Comparison of ENCODE assay signal across 10 cellular contexts in genomic region chr5:10695759-10696543, GRCh38.
DNase-seq lines count a peak whose midpoint lies in the region; ATAC-seq and TF ChIP-seq lines count a peak whose summit lies in the region.
"Had no signal": no experiment of that assay in that cellular context is flagged by ENCODE, and none has a peak within 500 bp of the region (broad histone marks: within the 10 kb centered on the region; RNA-seq: fewer than 3 reads in every experiment).

No MANE protein-coding gene starts in this region.

- no peak for ATAC-seq in activated CD8-positive, alpha-beta T cell treated with anti-CD3 and anti-CD28 coated beads, Interleukin-2, amount 10 ng/mL, durations not matched to agents 7 days and 5 days
- peak; percentile 89 to 90 for ATAC-seq in natural killer cell treated with Interleukin-12 subunit alpha and Interleukin-12 subunit beta and Interleukin-15 and Interleukin-18, amount 100 ng/mL, for 72 hours
- no peak for ATAC-seq in HG03520 (IDR thresholded peaks at IDR 0.05; ENCODE audit: unreplicated experiment)
- ATAC-seq in HG03025 (IDR thresholded peaks at IDR 0.05; ENCODE audit: low FRiP score, unreplicated experiment): no peak

- POLR2A ChIA-PET in activated CD8-positive, alpha-beta T cell treated with anti-CD3 and anti-CD28 coated beads, Interleukin-2, amount 10 ng/mL, durations not matched to agents 7 days and 5 days (lab: Charles Lee): no interaction called here

- no TSS peak for BruUV-seq in Calu3 (replicated peaks; lab: Mats Ljungman, UMichigan)

- H3K36me3 Mint-ChIP-seq in Calu3 (ENCODE audit: insufficient read depth, unreplicated experiment) (no peaks in the 10 kb centered on the region), HFFc6 (ENCODE audit: low read depth) (peaks cover 13% of the 10 kb centered on the region), CD14-positive monocyte (peaks cover 38 to 42% of the 10 kb centered on the region in 2 donors)
- peaks cover 4% of the 10 kb centered on the region for H3K36me3 Mint-ChIP-seq in activated CD8-positive, alpha-beta T cell treated with anti-CD3 and anti-CD28 coated beads, Interleukin-2, amount 10 ng/mL, durations not matched to agents 7 days and 5 days (ENCODE audit: low read depth)
- no peaks in the 10 kb centered on the region for H3K36me3 Mint-ChIP-seq in natural killer cell treated with Interleukin-12 subunit alpha and Interleukin-12 subunit beta and Interleukin-15 and Interleukin-18, amount 100 ng/mL, for 72 hours

- H3K4me3 Mint-ChIP-seq in Calu3 (ENCODE audit: low read depth, unreplicated experiment) (no peak overlapping the region), HFFc6 (no peak overlapping the region), CD14-positive monocyte (no peak overlapping the region)
- H3K4me3 Mint-ChIP-seq in activated CD8-positive, alpha-beta T cell treated with anti-CD3 and anti-CD28 coated beads, Interleukin-2, amount 10 ng/mL, durations not matched to agents 7 days and 5 days: no peak overlapping the region
- H3K4me3 Mint-ChIP-seq in natural killer cell treated with Interleukin-12 subunit alpha and Interleukin-12 subunit beta and Interleukin-15 and Interleukin-18, amount 100 ng/mL, for 72 hours: peak overlapping the region; percentile 59
- H3K4me3 Mint-ChIP-seq: CD4-positive, CD25-positive, alpha-beta regulatory T cell; nephron; T-helper 2 cell treated with Interferon-gamma antibody and Interleukin-4, amounts not matched to agents 5 μg/mL and 100 μg/mL, for 36 hours had no signal

- H3K27ac Mint-ChIP-seq in Calu3 (ENCODE audit: unreplicated experiment) (peak overlapping the region; percentile 45), HFFc6 (peak overlapping the region; percentile 84), CD14-positive monocyte (peak overlapping the region in 3 of 7 donors; percentile 27 to 68 (median 32))
- peak overlapping the region; percentile 14 for H3K27ac Mint-ChIP-seq in activated CD8-positive, alpha-beta T cell treated with anti-CD3 and anti-CD28 coated beads, Interleukin-2, amount 10 ng/mL, durations not matched to agents 7 days and 5 days
- H3K27ac Mint-ChIP-seq in natural killer cell treated with Interleukin-12 subunit alpha and Interleukin-12 subunit beta and Interleukin-15 and Interleukin-18, amount 100 ng/mL, for 72 hours: peak overlapping the region; percentile 46 to 69
- H3K27ac Mint-ChIP-seq: T-helper 2 cell treated with Interferon-gamma antibody and Interleukin-4, amounts not matched to agents 5 μg/mL and 100 μg/mL, for 36 hours had no signal

- H3K27me3 Mint-ChIP-seq in Calu3 (ENCODE audit: unreplicated experiment) (no peaks in the 10 kb centered on the region), HFFc6 (ENCODE audit: insufficient read depth) (peaks cover 3% of the 10 kb centered on the region), CD14-positive monocyte (ENCODE audit: low read depth in 3 of 3) (peaks cover 0 to 3% (median 0%) of the 10 kb centered on the region in 3 donors)
- no peaks in the 10 kb centered on the region for H3K27me3 Mint-ChIP-seq in activated CD8-positive, alpha-beta T cell treated with anti-CD3 and anti-CD28 coated beads, Interleukin-2, amount 10 ng/mL, durations not matched to agents 7 days and 5 days (ENCODE audit: low read depth)
- H3K27me3 Mint-ChIP-seq in natural killer cell treated with Interleukin-12 subunit alpha and Interleukin-12 subunit beta and Interleukin-15 and Interleukin-18, amount 100 ng/mL, for 72 hours: no peaks in the 10 kb centered on the region
- H3K27me3 Mint-ChIP-seq: CD4-positive, CD25-positive, alpha-beta regulatory T cell had no signal

- H3K9me3 Mint-ChIP-seq in Calu3 (ENCODE audit: low read depth, unreplicated experiment) (no peaks in the 10 kb centered on the region), HFFc6 (no peaks in the 10 kb centered on the region), CD14-positive monocyte (no peaks in the 10 kb centered on the region)
- H3K9me3 Mint-ChIP-seq in activated CD8-positive, alpha-beta T cell treated with anti-CD3 and anti-CD28 coated beads, Interleukin-2, amount 10 ng/mL, durations not matched to agents 7 days and 5 days (ENCODE audit: insufficient read depth): no peaks in the 10 kb centered on the region
- H3K9me3 Mint-ChIP-seq in natural killer cell treated with Interleukin-12 subunit alpha and Interleukin-12 subunit beta and Interleukin-15 and Interleukin-18, amount 100 ng/mL, for 72 hours: no peaks in the 10 kb centered on the region
- H3K9me3 Mint-ChIP-seq: CD4-positive, CD25-positive, alpha-beta regulatory T cell; nephron; T-helper 2 cell treated with Interferon-gamma antibody and Interleukin-4, amounts not matched to agents 5 μg/mL and 100 μg/mL, for 36 hours had no signal

- no peak for TF ChIP-seq CTCF in Calu3 (IDR thresholded peaks at IDR 0.05; ENCODE audit: unreplicated experiment)
- no peak for TF ChIP-seq CTCF in HFFc6 (IDR thresholded peaks at IDR 0.05)
- no peak for TF ChIP-seq CTCF in CD14-positive monocyte (IDR thresholded peaks at IDR 0.05)

- intact Hi-C loops in Calu3 (cut with micrococcal nuclease; ENCODE audit: unreplicated experiment): loop anchor here (5.0 to 10.0 kb wide), 2 partner anchors 489 to 556 kb away; no protein-coding TSS in a partner anchor
- intact Hi-C loops in CD14-positive monocyte (cut with micrococcal nuclease): loop anchor here (10.0 kb wide), 2 partner anchors 159 to 241 kb away; no protein-coding TSS in a partner anchor

- CTCF ChIA-PET in Calu3 (lab: Charles Lee): interaction anchor here (1.0 kb wide), 3 partner anchors 28 to 161 kb away, joined by 3 to 5 read pairs (median 5); no protein-coding TSS in a partner anchor
- CTCF ChIA-PET in activated CD8-positive, alpha-beta T cell treated with anti-CD3 and anti-CD28 coated beads, Interleukin-2, amount 10 ng/mL, durations not matched to agents 7 days and 5 days (lab: Charles Lee): no interaction called here

- H3K4me1 Mint-ChIP-seq in Calu3 (ENCODE audit: low read depth, unreplicated experiment) (peaks cover 35% of the 10 kb centered on the region), HFFc6 (ENCODE audit: low read depth) (peaks cover 90% of the 10 kb centered on the region), CD14-positive monocyte (peaks cover 12% of the 10 kb centered on the region)
- H3K4me1 Mint-ChIP-seq in activated CD8-positive, alpha-beta T cell treated with anti-CD3 and anti-CD28 coated beads, Interleukin-2, amount 10 ng/mL, durations not matched to agents 7 days and 5 days (ENCODE audit: low read depth): peaks cover 27% of the 10 kb centered on the region
- H3K4me1 Mint-ChIP-seq in natural killer cell treated with Interleukin-12 subunit alpha and Interleukin-12 subunit beta and Interleukin-15 and Interleukin-18, amount 100 ng/mL, for 72 hours (ENCODE audit: low read depth in 2 of 2): peaks cover 21 to 24% of the 10 kb centered on the region in 2 donors

- DNase-seq in Calu3 (no peak), HFFc6 (peak; percentile 35), CD14-positive monocyte (ENCODE audit: low spot score) (no peak)
- no peak for DNase-seq in activated CD8-positive, alpha-beta T cell treated with anti-CD3 and anti-CD28 coated beads, Interleukin-2, amount 10 ng/mL, durations not matched to agents 7 days and 5 days
- no peak for DNase-seq in natural killer cell treated with Interleukin-12 subunit alpha and Interleukin-12 subunit beta and Interleukin-15 and Interleukin-18, amount 100 ng/mL, for 72 hours (ENCODE audit: low spot score)

Comparison
In these comparisons a context has a peak if more than half of its experiments do, and no peak if none do; other contexts are left out.
1. ATAC-seq: peak in natural killer cell treated with Interleukin-12 subunit alpha and Interleukin-12 subunit beta and Interleukin-15 and Interleukin-18, amount 100 ng/mL, for 72 hours (2 of 2); none in activated CD8-positive, alpha-beta T cell treated with anti-CD3 and anti-CD28 coated beads, Interleukin-2, amount 10 ng/mL, durations not matched to agents 7 days and 5 days (single experiment), HG03520 (single experiment) and HG03025 (single experiment).